10 cellular contexts compared by ENCODE assay signal in genomic region chr16:86620184-86620583, GRCh38. TPM values are rescaled to one million over a fixed set of nuclear protein-coding genes. Genes with fewer than 3 reads are reported as not detected.
"Had no signal": no experiment of that assay in that cellular context is flagged by ENCODE, and none has a peak within 500 bp of the region (broad histone marks: within the 10 kb centered on the region; RNA-seq: fewer than 3 reads in every experiment).

No MANE protein-coding gene starts in this region.

- DNase-seq: IMR-90, Karpas-422, Kasumi-1, KBM-7, KG1 had no signal

- H3K9ac ChIP-seq: KMS-11 had no signal

- FAIRE-seq: HepG2 had no signal

- H3K4me2 ChIP-seq: KMS-11 had no signal

- H3K27ac ChIP-seq: HL-60, KMS-11 had no signal

RNA-seq across cellular contexts. Expression of gene FOXL1, which starts 41.8 kb away (rescaled TPM):
- total RNA-seq: HepG2 had no signal
- polyA plus RNA-seq: HepG2, IgD-negative memory B cell had no signal

RNA-seq across cellular contexts. Expression of gene FOXC2, which starts 53.6 kb away (rescaled TPM):
- total RNA-seq: HepG2, HT-29 had no signal
- polyA plus RNA-seq: HepG2, IgD-negative memory B cell had no signal
